1 cellular context compared by ENCODE assay signal in the genomic region with DNA sequence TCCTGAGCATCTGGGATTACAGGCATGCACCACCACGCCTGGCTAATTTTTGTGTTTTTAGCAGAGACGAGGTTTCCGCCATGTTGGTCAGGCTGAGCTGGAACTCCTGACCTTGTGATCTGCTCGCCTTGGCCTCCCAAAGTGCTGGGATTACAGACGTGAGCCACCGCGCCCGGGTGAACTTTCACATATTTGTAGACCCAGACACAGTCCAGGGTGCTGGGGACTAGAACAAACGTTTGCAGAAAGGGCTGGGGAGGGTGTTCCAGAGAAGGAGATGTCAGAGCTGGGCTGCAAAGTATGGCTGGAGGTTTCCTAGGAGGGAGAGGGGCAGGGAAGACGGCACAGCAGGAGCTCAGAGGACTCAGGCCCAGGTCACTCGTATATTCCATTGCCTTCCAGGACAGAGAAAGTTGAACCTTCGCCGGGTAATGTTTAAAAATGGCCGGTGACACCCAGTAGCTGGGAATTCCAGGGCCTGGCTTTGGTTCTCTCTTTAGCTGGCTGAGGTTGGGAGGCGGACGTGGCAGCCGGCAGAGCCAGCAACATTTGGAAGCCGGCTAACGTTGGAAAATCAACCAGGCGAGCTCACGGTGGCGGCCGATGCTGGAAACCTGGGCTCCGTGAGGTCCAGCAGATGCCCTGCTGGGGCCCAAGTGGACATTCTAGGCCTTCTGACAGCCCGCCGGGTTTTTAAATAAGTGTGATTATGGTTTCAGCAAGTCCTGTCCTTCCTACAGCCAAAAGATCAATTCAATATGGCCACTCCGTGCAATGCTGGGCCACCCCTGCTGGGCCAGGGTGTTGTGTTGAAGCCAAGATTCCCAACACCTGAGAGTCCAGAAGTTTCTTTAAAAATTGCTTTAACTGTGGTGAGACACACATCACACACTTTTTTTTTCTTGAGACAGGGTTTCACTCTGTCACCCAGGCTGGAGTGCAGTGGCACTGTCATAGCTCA.
TF ChIP-seq lines count a peak whose summit lies in the region.

No MANE protein-coding gene starts in this region.

TF ChIP-seq in H1, 55 proteins besides CTCF, POLR2A, EP300 and RAD21:
- TF ChIP-seq GTF2F1 (IDR thresholded peaks at IDR 0.05; ENCODE audit: borderline replicate concordance, low read depth, low read length): no peak
- no peak for TF ChIP-seq CHD2 (IDR thresholded peaks at IDR 0.05; ENCODE audit: low read length)
- TF ChIP-seq KDM4A (IDR thresholded peaks at IDR 0.05; ENCODE audit: low read depth, low read length, severe bottlenecking): no peak
- TF ChIP-seq TAF7 (optimal IDR thresholded peaks at IDR 0.05; ENCODE audit: borderline replicate concordance, low read depth, low read length): no peak
- TF ChIP-seq POU5F1 (IDR thresholded peaks at IDR 0.05; ENCODE audit: low read depth, low read length): no peak
- TF ChIP-seq ZNF274 (IDR thresholded peaks at IDR 0.05; ENCODE audit: borderline replicate concordance, extremely low read depth, low read length): no peak
- no peak for TF ChIP-seq TBP (IDR thresholded peaks at IDR 0.05; ENCODE audit: low read depth, low read length)
- no peak for TF ChIP-seq TCF12 (IDR thresholded peaks at IDR 0.05; ENCODE audit: low read depth, low read length)
- TF ChIP-seq SP2 (IDR thresholded peaks at IDR 0.05; ENCODE audit: low read length): no peak
- TF ChIP-seq RXRA (IDR thresholded peaks at IDR 0.05; ENCODE audit: insufficient read depth, low read depth, low read length): no peak
- no peak for TF ChIP-seq MAFK (IDR thresholded peaks at IDR 0.05; ENCODE audit: low read depth, low read length)
- no peak for TF ChIP-seq YY1 (IDR thresholded peaks at IDR 0.05; ENCODE audit: low read depth, low read length)
- no peak for TF ChIP-seq TEAD4 (IDR thresholded peaks at IDR 0.05; ENCODE audit: low read depth, low read length)
- TF ChIP-seq SRF (IDR thresholded peaks at IDR 0.05; ENCODE audit: low read depth, low read length): no peak
- TF ChIP-seq CEBPB (IDR thresholded peaks at IDR 0.05; ENCODE audit: low read depth, low read length): no peak
- TF ChIP-seq, protein P1, sequence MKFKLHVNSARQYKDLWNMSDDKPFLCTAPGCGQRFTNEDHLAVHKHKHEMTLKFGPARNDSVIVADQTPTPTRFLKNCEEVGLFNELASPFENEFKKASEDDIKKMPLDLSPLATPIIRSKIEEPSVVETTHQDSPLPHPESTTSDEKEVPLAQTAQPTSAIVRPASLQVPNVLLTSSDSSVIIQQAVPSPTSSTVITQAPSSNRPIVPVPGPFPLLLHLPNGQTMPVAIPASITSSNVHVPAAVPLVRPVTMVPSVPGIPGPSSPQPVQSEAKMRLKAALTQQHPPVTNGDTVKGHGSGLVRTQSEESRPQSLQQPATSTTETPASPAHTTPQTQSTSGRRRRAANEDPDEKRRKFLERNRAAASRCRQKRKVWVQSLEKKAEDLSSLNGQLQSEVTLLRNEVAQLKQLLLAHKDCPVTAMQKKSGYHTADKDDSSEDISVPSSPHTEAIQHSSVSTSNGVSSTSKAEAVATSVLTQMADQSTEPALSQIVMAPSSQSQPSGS (IDR thresholded peaks at IDR 0.05; ENCODE audit: low read length): no peak
- no peak for TF ChIP-seq HDAC6 (IDR thresholded peaks at IDR 0.05; ENCODE audit: low read depth, low read length)
